In genomic region chr11:35412285-35412684, GRCh38 we compare ENCODE assay signal across 9 cellular contexts. TPM values are rescaled to one million over a fixed set of nuclear protein-coding genes. Genes with fewer than 3 reads are reported as not detected.
DNase-seq lines count a peak whose midpoint lies in the region; ATAC-seq, FAIRE-seq and TF ChIP-seq lines count a peak whose summit lies in the region.
"Had no signal": no experiment of that assay in that cellular context is flagged by ENCODE, and none has a peak within 500 bp of the region (broad histone marks: within the 10 kb centered on the region; RNA-seq: fewer than 3 reads in every experiment).

No MANE protein-coding gene starts in this region.

- H3K36me3 ChIP-seq in HAP-1 (replicated peaks) (no peaks in the 10 kb centered on the region), RWPE2 (ENCODE audit: low read depth) (no peaks in the 10 kb centered on the region), keratinocyte (ENCODE audit: control insufficient read depth in 2 of 2, extremely low read depth in 1 of 2, insufficient read depth in 2 of 2, low read length in 2 of 2) (no peaks in the 10 kb centered on the region)

- no peaks in the 10 kb centered on the region for H3K4me1 Mint-ChIP-seq in CD14-positive monocyte

- H3K4me2 ChIP-seq in keratinocyte (ENCODE audit: control insufficient read depth, extremely low read depth, insufficient read depth, low read depth, low read length), result no peak overlapping the region

- H3K79me2 ChIP-seq in keratinocyte (ENCODE audit: control insufficient read depth, insufficient read depth, low read length), result no peaks in the 10 kb centered on the region

- peak; percentile 48 for FAIRE-seq in keratinocyte (lab: Jason Lieb, UNC)

- peaks cover 34 to 61% (median 43%) of the 10 kb centered on the region in 3 donors for H3K27me3 Mint-ChIP-seq in CD14-positive monocyte (ENCODE audit: low read depth in 3 of 3)

- H3K4me1 ChIP-seq in HAP-1, result no peaks in the 10 kb centered on the region
- H3K4me1 ChIP-seq in RWPE2 (ENCODE audit: insufficient read depth, poor library complexity, severe bottlenecking), result no peaks in the 10 kb centered on the region
- no peaks in the 10 kb centered on the region for H3K4me1 ChIP-seq in keratinocyte (ENCODE audit: control insufficient read depth, extremely low read depth, insufficient read depth, low read length)

- no peak overlapping the region for H3K27ac Mint-ChIP-seq in CD14-positive monocyte
- H3K27ac Mint-ChIP-seq: dendritic cell treated with granulocyte-macrophage colony-stimulating factor and Interleukin-4, amounts not matched to agents 40 ng/mL and 50 ng/mL, for 4 days had no signal

- no peaks in the 10 kb centered on the region for H3K9me3 Mint-ChIP-seq in CD14-positive monocyte
- H3K9me3 Mint-ChIP-seq: dendritic cell treated with granulocyte-macrophage colony-stimulating factor and Interleukin-4, amounts not matched to agents 40 ng/mL and 50 ng/mL, for 4 days had no signal

- no peak overlapping the region for H3K27ac ChIP-seq in RWPE2 (ENCODE audit: poor library complexity, severe bottlenecking)
- H3K27ac ChIP-seq in keratinocyte (ENCODE audit: control insufficient read depth, insufficient read depth, low read length), result no peak overlapping the region

- H3K9me3 ChIP-seq in HAP-1, result no peaks in the 10 kb centered on the region
- no peaks in the 10 kb centered on the region for H3K9me3 ChIP-seq in RWPE2 (ENCODE audit: severe bottlenecking)
- H3K9me3 ChIP-seq in keratinocyte (ENCODE audit: control insufficient read depth, low read depth, low read length), result no peaks in the 10 kb centered on the region

- peaks cover 35% of the 10 kb centered on the region for H3K27me3 ChIP-seq in HAP-1 (ENCODE audit: low read depth)
- peaks cover 40% of the 10 kb centered on the region for H3K27me3 ChIP-seq in RWPE2 (ENCODE audit: insufficient read depth, poor library complexity, severe bottlenecking)
- H3K27me3 ChIP-seq in keratinocyte (ENCODE audit: control insufficient read depth, extremely low read depth, insufficient read depth, low read length), result peaks cover 25% of the 10 kb centered on the region

- no peaks in the 10 kb centered on the region for H3K9me1 ChIP-seq in keratinocyte (ENCODE audit: control insufficient read depth, extremely low read depth, insufficient read depth, low read length)

- H3K36me3 Mint-ChIP-seq in CD14-positive monocyte, result no peaks in the 10 kb centered on the region

- H3K4me3 Mint-ChIP-seq in CD14-positive monocyte, result no peak overlapping the region
- H3K4me3 Mint-ChIP-seq: dendritic cell treated with granulocyte-macrophage colony-stimulating factor and Interleukin-4, amounts not matched to agents 40 ng/mL and 50 ng/mL, for 4 days had no signal

- ATAC-seq in RWPE2 (ENCODE audit: low read depth), result peak; percentile 38; the same call in 1 of the 3 replicates
- no peak for ATAC-seq in HG03457 (IDR thresholded peaks at IDR 0.05; ENCODE audit: unreplicated experiment)
- no peak for ATAC-seq in HG02852 (IDR thresholded peaks at IDR 0.05; ENCODE audit: unreplicated experiment)

- dilution Hi-C loops in keratinocyte (cut with MboI; ENCODE audit: extremely low pct_ligation_motif_present, low sequenced_read_pairs), result no loop called here

- DNase-seq in CD14-positive monocyte (ENCODE audit: low spot score) (no peak), HAP-1 (ENCODE audit: low spot score in 2 of 2) (peak; percentile 11 to 14), RWPE2 (ENCODE audit: low spot score) (no peak), keratinocyte (ENCODE audit: low read depth, low spot score) (no peak), hippocampal formation (lab: John Stamatoyannopoulos, UW) (no peak)
- DNase-seq in activated CD4-positive, alpha-beta T cell treated with anti-CD3 and anti-CD28 coated beads for 1 hour, result no peak

- H4K20me1 ChIP-seq in keratinocyte (ENCODE audit: control insufficient read depth, extremely low read depth, insufficient read depth, low read length), result no peaks in the 10 kb centered on the region

- H3K4me3 ChIP-seq in HAP-1 (no peak overlapping the region), RWPE2 (ENCODE audit: severe bottlenecking) (no peak overlapping the region), keratinocyte (ENCODE audit: control insufficient read depth in 2 of 3, extremely low read depth in 1 of 3, insufficient read depth in 2 of 3, low read depth in 1 of 3, low read length in 3 of 3) (no peak overlapping the region)

- no peak overlapping the region for H2AFZ ChIP-seq in keratinocyte (ENCODE audit: control insufficient read depth, low read length)

- TF ChIP-seq CTCF in CD14-positive monocyte (IDR thresholded peaks at IDR 0.05) (peak; percentile 43), RWPE2 (IDR thresholded peaks at IDR 0.05; ENCODE audit: poor library complexity, severe bottlenecking) (peak; percentile 66), keratinocyte (optimal IDR thresholded peaks at IDR 0.05 in 1 of 3, IDR thresholded peaks at IDR 0.05 in 1 of 3, conservative IDR thresholded peaks at IDR 0.05 in 1 of 3; ENCODE audit: extremely low read depth in 1 of 3, insufficient read depth in 2 of 3, low read length in 3 of 3) (peak; percentile 35 to 53 (median 50))

- in situ Hi-C loops in HAP-1 (cut with MboI; ENCODE audit: low sequenced_read_pairs), result no loop called here

- no peak overlapping the region for H3K9ac ChIP-seq in keratinocyte (ENCODE audit: control insufficient read depth, extremely low read depth, insufficient read depth, low read length)

- intact Hi-C loops in CD14-positive monocyte (cut with micrococcal nuclease), result no loop called here

RNA-seq across cellular contexts. Expression of gene SLC1A2, which starts 7.1 kb away (rescaled TPM):
- polyA plus RNA-seq in CD14-positive monocyte, result not detected
- polyA plus RNA-seq in keratinocyte, result under 0.01 to 0.04 TPM in 2 of 3 replicates, not detected in the other
- 0.16 TPM for polyA plus RNA-seq in keratinocyte (2011; ENCODE audit: low read depth)
- polyA plus RNA-seq in keratinocyte (2011; cell fraction: cytosol; rRNA removed), result not detected in 2 replicates
- 0.18 and 0.33 TPM in 2 replicates for polyA plus RNA-seq in keratinocyte (2011; cell fraction: nucleus; rRNA removed)
- polyA plus RNA-seq in keratinocyte (2012; ENCODE audit: low replicate concordance), result 0.18 TPM in 1 of 2 replicates, not detected in the other
- polyA minus RNA-seq in keratinocyte, result 0.59 to 1.5 TPM in 2 of 3 replicates, not detected in the other
- polyA minus RNA-seq in keratinocyte (2011; cell fraction: cytosol; rRNA and poly(A)+ RNA removed), result not detected
- polyA minus RNA-seq in keratinocyte (2011; cell fraction: nucleus; rRNA and poly(A)+ RNA removed), result 0.53 and 1.4 TPM in 2 replicates

Comparison
In these comparisons a context has a peak if more than half of its experiments do, and no peak if none do; other contexts are left out.
1. DNase-seq: peak in HAP-1 (2 of 2); none in CD14-positive monocyte (single experiment), RWPE2 (single experiment), keratinocyte (single experiment), hippocampal formation (0 of 2) and activated CD4-positive, alpha-beta T cell treated with anti-CD3 and anti-CD28 coated beads for 1 hour (single experiment).
2. Peak in every context shown above with its lines, with median percentiles within 50 percentile points of each other: CTCF ChIP-seq.